In genomic region chr22:24806663-24807001, GRCh38 we compare ENCODE assay signal across 9 cellular contexts. TPM values are rescaled to one million over a fixed set of nuclear protein-coding genes. Genes with fewer than 3 reads are reported as not detected.
DNase-seq lines count a peak whose midpoint lies in the region; TF ChIP-seq lines count a peak whose summit lies in the region.
"Had no signal": no experiment of that assay in that cellular context is flagged by ENCODE, and none has a peak within 500 bp of the region (broad histone marks: within the 10 kb centered on the region; RNA-seq: fewer than 3 reads in every experiment).

No MANE protein-coding gene starts in this region.

- TF ChIP-seq CTCF in mammary epithelial cell (conservative IDR thresholded peaks at IDR 0.05 in 1 of 2, IDR thresholded peaks at IDR 0.05 in 1 of 2; ENCODE audit: extremely low read depth in 1 of 2, insufficient read depth in 1 of 2, low read depth in 1 of 2, low read length in 2 of 2) (no peak), mesothelial cell of epicardium (IDR thresholded peaks at IDR 0.05; ENCODE audit: unreplicated experiment) (no peak), tibial nerve (IDR thresholded peaks at IDR 0.05) (no peak)

- intact Hi-C loops in mammary epithelial cell (cut with micrococcal nuclease): no loop called here

- no peak overlapping the region for H3K27ac Mint-ChIP-seq in activated naive CD4-positive, alpha-beta T cell treated with anti-CD3 and anti-CD28 coated beads, Interleukin-2, amount 10 ng/mL, durations not matched to agents 7 days and 5 days
- H3K27ac Mint-ChIP-seq in mesothelial cell of epicardium: no peak overlapping the region

- no peaks in the 10 kb centered on the region for H3K9me3 Mint-ChIP-seq in activated naive CD4-positive, alpha-beta T cell treated with anti-CD3 and anti-CD28 coated beads, Interleukin-2, amount 10 ng/mL, durations not matched to agents 7 days and 5 days
- H3K9me3 Mint-ChIP-seq in mesothelial cell of epicardium: no peaks in the 10 kb centered on the region

- no peaks in the 10 kb centered on the region for H3K9me3 ChIP-seq in mammary epithelial cell (replicated peaks; ENCODE audit: insufficient read depth, low read length)
- no peaks in the 10 kb centered on the region for H3K9me3 ChIP-seq in tibial nerve

- H3K79me2 ChIP-seq in mammary epithelial cell (ENCODE audit: insufficient read depth, low read length): no peaks in the 10 kb centered on the region

- no peak overlapping the region for H3K9ac ChIP-seq in mammary epithelial cell (ENCODE audit: insufficient read depth, low read length)

- no TSS peak for BruUV-seq in mammary epithelial cell (replicated peaks; lab: Mats Ljungman, UMichigan)

- H3K27ac ChIP-seq in mammary epithelial cell (ENCODE audit: insufficient read depth, low read depth, low read length) (no peak overlapping the region), tibial nerve (peak overlapping the region in 3 of 4 donors; percentile 76 to 86 (median 79))
- H3K27ac ChIP-seq: RWPE1 had no signal

- DNase-seq in activated naive CD4-positive, alpha-beta T cell treated with anti-CD3 and anti-CD28 coated beads, Interleukin-2, amount 10 ng/mL, durations not matched to agents 7 days and 5 days: no peak
- no peak for DNase-seq in activated naive CD4-positive, alpha-beta T cell (lab: John Stamatoyannopoulos, UW)
- DNase-seq in mammary epithelial cell (no peak), mesothelial cell of epicardium (ENCODE audit: low spot score in 2 of 2, unreplicated experiment in 2 of 2) (no peak), tibial nerve (ENCODE audit: low spot score in 2 of 2) (no peak), SKM-1 treated with dmso at 0.1 percent for 144 hours (lab: John Stamatoyannopoulos, UW; ENCODE audit: unreplicated experiment) (no peak), NCI-H1417 treated with DMSO at 0.1 percent for 48 hours (lab: John Stamatoyannopoulos, UW) (no peak), mesenteric fat pad (ENCODE audit: low spot score) (no peak)

- peak overlapping the region; percentile 96 for H2AFZ ChIP-seq in mammary epithelial cell (ENCODE audit: low read depth, low read length)

- peaks cover 19% of the 10 kb centered on the region for H3K4me1 Mint-ChIP-seq in activated naive CD4-positive, alpha-beta T cell treated with anti-CD3 and anti-CD28 coated beads, Interleukin-2, amount 10 ng/mL, durations not matched to agents 7 days and 5 days
- H3K4me1 Mint-ChIP-seq in mesothelial cell of epicardium: peaks cover 5% of the 10 kb centered on the region

- peak overlapping the region; percentile 47 for H3K4me3 Mint-ChIP-seq in activated naive CD4-positive, alpha-beta T cell treated with anti-CD3 and anti-CD28 coated beads, Interleukin-2, amount 10 ng/mL, durations not matched to agents 7 days and 5 days
- H3K4me3 Mint-ChIP-seq in mesothelial cell of epicardium: peak overlapping the region; percentile 64

- H3K4me1 ChIP-seq in mammary epithelial cell (ENCODE audit: insufficient read depth, low read length) (peaks cover 4% of the 10 kb centered on the region), tibial nerve (peaks cover 0 to 35% (median 3%) of the 10 kb centered on the region in 4 donors)

- no peaks in the 10 kb centered on the region for H3K36me3 Mint-ChIP-seq in activated naive CD4-positive, alpha-beta T cell treated with anti-CD3 and anti-CD28 coated beads, Interleukin-2, amount 10 ng/mL, durations not matched to agents 7 days and 5 days
- no peaks in the 10 kb centered on the region for H3K36me3 Mint-ChIP-seq in mesothelial cell of epicardium

- in situ Hi-C loops in mammary epithelial cell (cut with MboI; ENCODE audit: low sequenced_read_pairs in 2 of 2): no loop called here

- dilution Hi-C loops in mammary epithelial cell (cut with HindIII; ENCODE audit: low sequenced_read_pairs): no loop called here

- CTCF ChIA-PET in activated naive CD4-positive, alpha-beta T cell treated with anti-CD3 and anti-CD28 coated beads, Interleukin-2, amount 10 ng/mL, durations not matched to agents 7 days and 5 days (lab: Charles Lee): no interaction called here
- CTCF ChIA-PET in mammary epithelial cell (lab: Charles Lee; ENCODE audit: low non-redundant PET): no interaction called here

- H3K27me3 Mint-ChIP-seq in activated naive CD4-positive, alpha-beta T cell treated with anti-CD3 and anti-CD28 coated beads, Interleukin-2, amount 10 ng/mL, durations not matched to agents 7 days and 5 days: peaks cover 40% of the 10 kb centered on the region
- peaks cover 16% of the 10 kb centered on the region for H3K27me3 Mint-ChIP-seq in mesothelial cell of epicardium (ENCODE audit: low read depth)

- no peaks in the 10 kb centered on the region for H4K20me1 ChIP-seq in mammary epithelial cell (ENCODE audit: insufficient read depth, low read length)

- TF ChIP-seq EP300 in tibial nerve (IDR thresholded peaks at IDR 0.05): no peak

- H3K36me3 ChIP-seq in mammary epithelial cell (ENCODE audit: insufficient read depth, low read length) (no peaks in the 10 kb centered on the region), tibial nerve (no peaks in the 10 kb centered on the region)

- peaks cover 11% of the 10 kb centered on the region for H3K27me3 ChIP-seq in mammary epithelial cell (ENCODE audit: insufficient read depth, low read length)
- no peaks in the 10 kb centered on the region for H3K27me3 ChIP-seq in tibial nerve

- WGBS in mammary epithelial cell (ENCODE audit: low coverage, missing lambda C conversion rate): 0% methylated on average over 4 of the region's 11 CpGs
- WGBS in tibial nerve, 2 donors: 31 to 40% methylated on average over 9 to 11 of the region's 11 CpGs

- TF ChIP-seq POLR2A in tibial nerve (IDR thresholded peaks at IDR 0.05): no peak

- H3K4me2 ChIP-seq in mammary epithelial cell (ENCODE audit: insufficient read depth, low read depth, low read length): peak overlapping the region; percentile 92

- peak overlapping the region in 1 of 3 experiments; percentile 58 for H3K4me3 ChIP-seq in mammary epithelial cell (replicated peaks in 1 of 3; ENCODE audit: insufficient read depth in 1 of 3, low read depth in 2 of 3, low read length in 3 of 3)
- peak overlapping the region; percentile 30 to 68 (median 46) for H3K4me3 ChIP-seq in tibial nerve

RNA-seq across cellular contexts. Expression of gene SGSM1, which starts 0.6 kb away (rescaled TPM):
- total RNA-seq in mammary epithelial cell (not detected), mesothelial cell of epicardium (1.1 to 1.7 TPM (median 1.2 TPM) in 3 replicates), tibial nerve (1 to 10 TPM in 1 of 4 donors, under 1 TPM in 3; 0.22 to 1.5 (median 0.70) TPM), mesenteric fat pad (0.16 TPM)
- polyA plus RNA-seq in mammary epithelial cell: 0.01 TPM
- polyA minus RNA-seq in mammary epithelial cell: 0.78 TPM

RNA-seq across cellular contexts. Expression of gene PIWIL3, which starts 32.1 kb away (rescaled TPM):
- total RNA-seq in mammary epithelial cell: not detected
- not detected for polyA plus RNA-seq in mammary epithelial cell
- not detected for polyA minus RNA-seq in mammary epithelial cell
- not detected in 3 replicates for total RNA-seq in mesothelial cell of epicardium
- not detected for total RNA-seq in tibial nerve
- not detected for total RNA-seq in mesenteric fat pad
